In genomic region chr10:89355373-89355772, GRCh38 we compare ENCODE assay signal across 1 cellular context.
TF ChIP-seq lines count a peak whose summit lies in the region.

No MANE protein-coding gene starts in this region.

TF ChIP-seq in K562, 482 proteins besides CTCF, POLR2A, EP300 and RAD21 (continued from another document and continues in another):
- TF ChIP-seq CLOCK (CRISPR knock-in tag; IDR thresholded peaks at IDR 0.05; ENCODE audit: borderline replicate concordance) (no peak), SREBF1 (IDR thresholded peaks at IDR 0.05; ENCODE audit: borderline replicate concordance, low read depth, low read length) (no peak), MGA (IDR thresholded peaks at IDR 0.05) (no peak), HDGF (IDR thresholded peaks at IDR 0.05) (no peak), SRSF7 (optimal IDR thresholded peaks at IDR 0.05; ENCODE audit: low read depth, low read length) (no peak), ZNF165 (CRISPR knock-in tag; IDR thresholded peaks at IDR 0.05; ENCODE audit: borderline replicate concordance) (no peak), ZNF830 (CRISPR knock-in tag; IDR thresholded peaks at IDR 0.05) (no peak), L3MBTL2 (IDR thresholded peaks at IDR 0.05) (no peak), KLF10 (CRISPR knock-in tag; IDR thresholded peaks at IDR 0.05) (no peak), NCOA2 (IDR thresholded peaks at IDR 0.05; ENCODE audit: partially characterized antibody in 2 of 2) (no peak), BMI1 (IDR thresholded peaks at IDR 0.05; ENCODE audit: low read length) (no peak), CEBPB (tag; IDR thresholded peaks at IDR 0.05) (no peak), SNAPC5 (CRISPR knock-in tag; IDR thresholded peaks at IDR 0.05) (no peak), PCBP2 (IDR thresholded peaks at IDR 0.05; ENCODE audit: low read depth, low read length, poor library complexity, severe bottlenecking) (no peak), MAFG (tag; conservative IDR thresholded peaks at IDR 0.05) (no peak), CBX8 (IDR thresholded peaks at IDR 0.05; ENCODE audit: borderline replicate concordance, extremely low read depth, low read depth, low read length, poor library complexity, severe bottlenecking) (no peak), BRF1 (IDR thresholded peaks at IDR 0.05; ENCODE audit: borderline replicate concordance, extremely low read depth, insufficient read length) (no peak), ZNF174 (CRISPR knock-in tag; IDR thresholded peaks at IDR 0.05) (no peak), ESRRA (IDR thresholded peaks at IDR 0.05; ENCODE audit: borderline replicate concordance, low read depth) (no peak), SIX5 (IDR thresholded peaks at IDR 0.05; ENCODE audit: borderline replicate concordance in 1 of 2, insufficient read depth in 1 of 2, low read depth in 1 of 2, low read length in 2 of 2) (no peak), WHSC1 (IDR thresholded peaks at IDR 0.05; ENCODE audit: low read length) (no peak), CBX3 (IDR thresholded peaks at IDR 0.05; ENCODE audit: borderline replicate concordance in 1 of 2, low read length in 2 of 2) (no peak), ZNF217 (CRISPR knock-in tag; IDR thresholded peaks at IDR 0.05) (no peak), ZNF551 (CRISPR knock-in tag; IDR thresholded peaks at IDR 0.05) (no peak), MEF2D (tag; conservative IDR thresholded peaks at IDR 0.05; ENCODE audit: low read depth) (no peak; the same call in 1 of the 2 replicates), ZNF655 (CRISPR knock-in tag; IDR thresholded peaks at IDR 0.05) (no peak), SMAD1 (IDR thresholded peaks at IDR 0.05; ENCODE audit: low read depth, low read length, partially characterized antibody) (no peak), ARHGAP35 (IDR thresholded peaks at IDR 0.05; ENCODE audit: partially characterized antibody) (no peak), RB1 (IDR thresholded peaks at IDR 0.05; ENCODE audit: low read depth) (no peak), JUN (IDR thresholded peaks at IDR 0.05; ENCODE audit: borderline replicate concordance, low read depth, low read length) (no peak), JUN (CRISPR knock-in tag; IDR thresholded peaks at IDR 0.05; ENCODE audit: borderline replicate concordance) (no peak), TRIM25 (IDR thresholded peaks at IDR 0.05; ENCODE audit: borderline replicate concordance) (no peak), ZNF584 (CRISPR knock-in tag; IDR thresholded peaks at IDR 0.05; ENCODE audit: low read depth) (peak; percentile 99), MXI1 (IDR thresholded peaks at IDR 0.05; ENCODE audit: low read depth, low read length) (no peak), ZBTB43 (CRISPR knock-in tag; IDR thresholded peaks at IDR 0.05) (no peak), GATAD2B (IDR thresholded peaks at IDR 0.05; ENCODE audit: borderline replicate concordance) (no peak), HNRNPLL (IDR thresholded peaks at IDR 0.05; ENCODE audit: low read depth, low read length, poor library complexity, severe bottlenecking) (no peak), ELK3 (CRISPR knock-in tag; IDR thresholded peaks at IDR 0.05) (0 out of 2 replicates have a peak, but pooled peaks have one; percentile 42), HMGN3 (IDR thresholded peaks at IDR 0.05; ENCODE audit: borderline replicate concordance, extremely low read depth, insufficient read length, low read depth, low read length) (no peak), FOSL1 (tag; conservative IDR thresholded peaks at IDR 0.05) (peak; percentile 53; the same call in 1 of the 2 replicates), ZNF639 (CRISPR knock-in tag; conservative IDR thresholded peaks at IDR 0.05 in 1 of 2, IDR thresholded peaks at IDR 0.05 in 1 of 2) (peak in 1 of 2 experiments; percentile 91; a peak in 2 of 4 replicates), ZNF224 (CRISPR knock-in tag; IDR thresholded peaks at IDR 0.05) (no peak), PURB (CRISPR knock-in tag; IDR thresholded peaks at IDR 0.05; ENCODE audit: low read depth) (no peak), TCF3 (CRISPR knock-in tag; IDR thresholded peaks at IDR 0.05) (no peak)
